Comparison of ENCODE assay signal across 8 cellular contexts in genomic region chr11:119101759-119102423, GRCh38. TPM values are rescaled to one million over a fixed set of nuclear protein-coding genes. Genes with fewer than 3 reads are reported as not detected.
DNase-seq lines count a peak whose midpoint lies in the region; ATAC-seq and TF ChIP-seq lines count a peak whose summit lies in the region.

Gene DPAGT1 (minus strand): TSS chr11:119101853. CDS start chr11:119101655, 198 bp downstream.

- TF ChIP-seq CTCF in astrocyte of the cerebellum (IDR thresholded peaks at IDR 0.05; ENCODE audit: low read depth, low read length, missing control alignments) (no peak), vagina (IDR thresholded peaks at IDR 0.05) (peak in 2 of 3 experiments; percentile 13 to 33)

- in situ Hi-C loops in astrocyte of the cerebellum (cut with HindIII; ENCODE audit: low sequenced_read_pairs): loop anchor here (5.0 to 25.0 kb wide), 2 partner anchors 85 to 185 kb away; partner anchors contain the start of genes RPS25 and TRAPPC4

- no peaks in the 10 kb centered on the region for H3K27me3 ChIP-seq in vagina

- H3K9me3 ChIP-seq in vagina: no peaks in the 10 kb centered on the region

- peak within 1 kb of the TSS; percentile 91 for H3K4me3 ChIP-seq in astrocyte of the cerebellum (ENCODE audit: low read depth, low read length)
- H3K4me3 ChIP-seq in vagina: peak within 1 kb of the TSS; percentile 71 to 96

- DNase-seq in NCI-H1930 (lab: John Stamatoyannopoulos, UW) (peak; percentile 88 to 89), T-helper 22 cell (ENCODE audit: low read depth) (peak; percentile 72), astrocyte of the cerebellum (ENCODE audit: low read depth) (peak; percentile 95), hepatic stellate cell (ENCODE audit: low spot score) (peak; percentile 87), putamen (ENCODE audit: low spot score) (peak; percentile 96), vagina (ENCODE audit: extremely low spot score in 2 of 2) (peak in 1 of 2 donors; percentile 98)

- H3K27ac ChIP-seq in vagina: peak within 1 kb of the TSS; percentile 86

- peak; percentile 83 for ATAC-seq in GM18502 (IDR thresholded peaks at IDR 0.05; ENCODE audit: poor library complexity, unreplicated experiment)
- ATAC-seq in HG02970 (IDR thresholded peaks at IDR 0.05; ENCODE audit: low FRiP score, unreplicated experiment): peak; percentile 71

- H3K36me3 ChIP-seq in vagina: peaks cover 0 to 16% of the 10 kb centered on the region in 2 donors

- intact Hi-C loops in vagina (cut with DNase I): loop anchor here (10.0 kb wide), 1 partner anchor 233 kb away; the partner anchor contains the start of gene RNF26

- peak in 1 of 2 donors; percentile 9 for TF ChIP-seq POLR2A in vagina (IDR thresholded peaks at IDR 0.05)

- peaks cover 43% of the 10 kb centered on the region for H3K4me1 ChIP-seq in vagina

RNA-seq across cellular contexts. Expression of gene DPAGT1, which starts in this region (rescaled TPM):
- total RNA-seq in vagina: 18.2 TPM
